13 cellular contexts compared by ENCODE assay signal in the genomic region with DNA sequence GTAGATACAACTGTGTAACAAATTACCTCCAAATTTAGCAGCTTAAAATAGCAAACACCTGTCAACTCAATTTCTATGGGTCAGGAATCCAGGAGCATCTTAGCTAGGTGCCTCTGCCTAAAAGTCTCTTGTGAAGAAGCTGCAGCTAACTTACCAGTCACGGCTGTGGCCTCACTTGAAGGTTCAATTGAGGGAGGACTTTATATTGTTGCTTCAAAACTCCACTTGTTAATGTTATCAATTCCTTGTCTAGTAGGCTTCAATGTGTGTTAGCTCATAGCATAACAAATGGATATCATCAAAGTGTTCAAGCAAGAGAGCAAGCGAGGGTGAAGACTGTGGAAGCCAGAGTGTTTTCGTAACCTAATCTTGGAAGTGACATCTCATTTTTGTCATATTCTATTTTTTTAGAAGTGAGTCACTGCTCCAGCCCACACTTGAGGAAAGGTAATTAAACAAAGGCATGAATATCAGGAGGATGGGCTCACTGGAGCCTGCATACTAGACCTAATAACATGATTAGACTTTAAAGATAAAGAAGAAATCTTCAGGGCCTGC.
DNase-seq lines count a peak whose midpoint lies in the region; ATAC-seq, FAIRE-seq and TF ChIP-seq lines count a peak whose summit lies in the region.
"Had no signal": no experiment of that assay in that cellular context is flagged by ENCODE, and none has a peak within 500 bp of the region (broad histone marks: within the 10 kb centered on the region; RNA-seq: fewer than 3 reads in every experiment).

No MANE protein-coding gene starts in this region.

- H3K27ac ChIP-seq in GM23248: no peak overlapping the region
- no peak overlapping the region for H3K27ac ChIP-seq in K562 (ENCODE audit: extremely low read depth, low read depth, low read length)
- H3K27ac ChIP-seq: A549 had no signal

- no peak for FAIRE-seq in K562 (lab: Jason Lieb, UNC)
- FAIRE-seq: A549 had no signal

- H3K27me3 ChIP-seq in GM23248 (replicated peaks; ENCODE audit: insufficient read depth) (peaks cover 9% of the 10 kb centered on the region; the same call in 1 of the 2 replicates), K562 (ENCODE audit: control insufficient read depth in 2 of 2, insufficient read depth in 2 of 2, low read length in 2 of 2) (no peaks in the 10 kb centered on the region)

- no peak for TF ChIP-seq CTCF in K562 (IDR thresholded peaks at IDR 0.05 in 2 of 3, conservative IDR thresholded peaks at IDR 0.05 in 1 of 3; ENCODE audit: insufficient read depth in 2 of 3, low read depth in 1 of 3, low read length in 3 of 3)

- H2AFZ ChIP-seq in GM23248: no peak overlapping the region
- H2AFZ ChIP-seq in K562 (ENCODE audit: low read depth, low read length): no peak overlapping the region
- H2AFZ ChIP-seq: GM23338 had no signal

- POLR2A ChIA-PET in K562 (lab: Yijun Ruan, JAX): no interaction called here
- POLR2A ChIA-PET in activated CD4-positive, alpha-beta T cell treated with anti-CD3 and anti-CD28 coated beads, Interleukin-2, amount 10 ng/mL, durations not matched to agents 7 days and 5 days (lab: Charles Lee): no interaction called here

- H4K20me1 ChIP-seq in GM23248 (ENCODE audit: insufficient read depth) (no peaks in the 10 kb centered on the region), K562 (replicated peaks; ENCODE audit: control insufficient read depth, insufficient read depth, low read length) (no peaks in the 10 kb centered on the region)

- H3K27ac Mint-ChIP-seq in activated CD4-positive, alpha-beta T cell treated with anti-CD3 and anti-CD28 coated beads, Interleukin-2, amount 10 ng/mL, durations not matched to agents 7 days and 5 days: no peak overlapping the region
- H3K27ac Mint-ChIP-seq: CD14-positive monocyte; CD8-positive, alpha-beta T cell; GM23338 had no signal

- H3K9me3 Mint-ChIP-seq in activated CD4-positive, alpha-beta T cell treated with anti-CD3 and anti-CD28 coated beads, Interleukin-2, amount 10 ng/mL, durations not matched to agents 7 days and 5 days: peaks cover 9% of the 10 kb centered on the region

- 39 to 50% methylated on average over 3 of the region's 3 CpGs for WGBS in GM23248 (ENCODE audit: low coverage in 1 of 2, low lambda C conversion rate in 2 of 2, missing lambda C conversion rate in 2 of 2), 2 experiments
- WGBS in K562 (ENCODE audit: insufficient coverage, low coverage, missing lambda C conversion rate): 23% methylated on average over 3 of the region's 3 CpGs

- intact Hi-C loops in K562 (cut with micrococcal nuclease): no loop called here

- H3K9me2 ChIP-seq in GM23248 (ENCODE audit: insufficient read depth): no peaks in the 10 kb centered on the region

- peaks cover 37% of the 10 kb centered on the region for H3K27me3 Mint-ChIP-seq in activated CD4-positive, alpha-beta T cell treated with anti-CD3 and anti-CD28 coated beads, Interleukin-2, amount 10 ng/mL, durations not matched to agents 7 days and 5 days

- no peak for TF ChIP-seq EP300 in K562 (IDR thresholded peaks at IDR 0.05; ENCODE audit: low read length)

- no peak for ATAC-seq in K562
- no peak for ATAC-seq in HG03432 (IDR thresholded peaks at IDR 0.05; ENCODE audit: unreplicated experiment)
- ATAC-seq: A549; CD8-positive, alpha-beta T cell; GM23338 had no signal

- BruUV-seq in K562 (replicated peaks; lab: Mats Ljungman, UMichigan): no TSS peak

- H3K9me1 ChIP-seq in K562 (ENCODE audit: control insufficient read depth, insufficient read depth, low read length): peaks cover 2% of the 10 kb centered on the region

- no peaks in the 10 kb centered on the region for H3K9me3 ChIP-seq in GM23248 (ENCODE audit: low read depth)
- 0 out of 2 replicates have a peak, but pooled peaks cover 1% of the 10 kb centered on the region for H3K9me3 ChIP-seq in K562 (replicated peaks; ENCODE audit: control insufficient read depth, insufficient read depth, low read depth, low read length)
- H3K9me3 ChIP-seq: Caco-2 had no signal

- H3K9ac ChIP-seq in GM23248 (no peak overlapping the region), K562 (ENCODE audit: insufficient read depth in 1 of 2, low read depth in 2 of 2, low read length in 2 of 2) (no peak overlapping the region)

- no peak for TF ChIP-seq POLR2A in K562 (conservative IDR thresholded peaks at IDR 0.05)

- H3K4me1 Mint-ChIP-seq in activated CD4-positive, alpha-beta T cell treated with anti-CD3 and anti-CD28 coated beads, Interleukin-2, amount 10 ng/mL, durations not matched to agents 7 days and 5 days: no peaks in the 10 kb centered on the region
- H3K4me1 Mint-ChIP-seq: CD14-positive monocyte, GM23338 had no signal

- peaks cover 4% of the 10 kb centered on the region for H3K36me3 Mint-ChIP-seq in activated CD4-positive, alpha-beta T cell treated with anti-CD3 and anti-CD28 coated beads, Interleukin-2, amount 10 ng/mL, durations not matched to agents 7 days and 5 days (ENCODE audit: low read depth)

- DNase-seq in GM23248 (peak; percentile 4), K562 (ENCODE audit: extremely low read depth in 1 of 4, low spot score in 3 of 4) (no peak), myocyte (ENCODE audit: low read depth) (peak; percentile 5), NCI-H774 (lab: John Stamatoyannopoulos, UW) (no peak)
- DNase-seq in activated CD4-positive, alpha-beta T cell treated with anti-CD3 and anti-CD28 coated beads, Interleukin-2, amount 10 ng/mL, durations not matched to agents 7 days and 5 days: no peak
- DNase-seq: Caco-2; CD8-positive, alpha-beta T cell; H7; IMR-90 had no signal

- TF ChIP-seq RAD21 in K562 (CRISPR knock-in tag; conservative IDR thresholded peaks at IDR 0.05 in 1 of 2, IDR thresholded peaks at IDR 0.05 in 1 of 2): no peak

- CTCF ChIA-PET in K562 (lab: Yijun Ruan, JAX; ENCODE audit: low intra/inter-chr PET ratio): no interaction called here
- CTCF ChIA-PET in activated CD4-positive, alpha-beta T cell treated with anti-CD3 and anti-CD28 coated beads, Interleukin-2, amount 10 ng/mL, durations not matched to agents 7 days and 5 days (lab: Charles Lee): interaction anchor here (1.0 kb wide), 2 partner anchors 12 to 18 kb away, joined by 3 to 4 read pairs; no protein-coding TSS in a partner anchor

- in situ Hi-C loops in GM23248 (cut with MboI): no loop called here
- in situ Hi-C loops in K562 (cut with MboI): no loop called here

- H3F3A ChIP-seq in GM23248 (ENCODE audit: insufficient read depth): peaks cover 5% of the 10 kb centered on the region; the same call in 1 of the 2 replicates

- no peak overlapping the region for H3K4me2 ChIP-seq in GM23248 (ENCODE audit: unreplicated experiment)
- no peak overlapping the region for H3K4me2 ChIP-seq in K562 (ENCODE audit: insufficient read depth, low read length)
- H3K4me2 ChIP-seq: A549, GM23338 had no signal

- H3K4me3 ChIP-seq in GM23248: no peak overlapping the region
- no peak overlapping the region for H3K4me3 ChIP-seq in K562
- H3K4me3 ChIP-seq: A549, GM23338 had no signal

- H3K4me1 ChIP-seq in GM23248 (ENCODE audit: insufficient read depth) (no peaks in the 10 kb centered on the region), K562 (replicated peaks in 1 of 2; ENCODE audit: control insufficient read depth in 2 of 2, insufficient read depth in 2 of 2, low read length in 2 of 2) (peaks cover 2 to 12% of the 10 kb centered on the region in 2 experiments; a peak in 4 of 5 replicates)
- H3K4me1 ChIP-seq: A549 had no signal

- H3K36me3 ChIP-seq in GM23248 (ENCODE audit: low read depth) (no peaks in the 10 kb centered on the region), K562 (ENCODE audit: control insufficient read depth, insufficient read depth, low read length) (no peaks in the 10 kb centered on the region)

- no peaks in the 10 kb centered on the region for H3K79me2 ChIP-seq in GM23248 (ENCODE audit: insufficient read depth)
- no peaks in the 10 kb centered on the region for H3K79me2 ChIP-seq in K562 (ENCODE audit: control insufficient read depth, insufficient read depth, low read length)

- no peak overlapping the region for H3K4me3 Mint-ChIP-seq in activated CD4-positive, alpha-beta T cell treated with anti-CD3 and anti-CD28 coated beads, Interleukin-2, amount 10 ng/mL, durations not matched to agents 7 days and 5 days
- H3K4me3 Mint-ChIP-seq: CD14-positive monocyte; CD8-positive, alpha-beta T cell; GM23338 had no signal

TF ChIP-seq in K562, 482 proteins besides CTCF, POLR2A, EP300 and RAD21 (continues in another document):
- TF ChIP-seq JUN (IDR thresholded peaks at IDR 0.05; ENCODE audit: borderline replicate concordance, low read depth, low read length) (0 out of 2 replicates have a peak, but pooled peaks have one; percentile 42), JUN (CRISPR knock-in tag; IDR thresholded peaks at IDR 0.05; ENCODE audit: borderline replicate concordance) (no peak), MCM7 (IDR thresholded peaks at IDR 0.05) (no peak)
- TF ChIP-seq, protein P1, sequence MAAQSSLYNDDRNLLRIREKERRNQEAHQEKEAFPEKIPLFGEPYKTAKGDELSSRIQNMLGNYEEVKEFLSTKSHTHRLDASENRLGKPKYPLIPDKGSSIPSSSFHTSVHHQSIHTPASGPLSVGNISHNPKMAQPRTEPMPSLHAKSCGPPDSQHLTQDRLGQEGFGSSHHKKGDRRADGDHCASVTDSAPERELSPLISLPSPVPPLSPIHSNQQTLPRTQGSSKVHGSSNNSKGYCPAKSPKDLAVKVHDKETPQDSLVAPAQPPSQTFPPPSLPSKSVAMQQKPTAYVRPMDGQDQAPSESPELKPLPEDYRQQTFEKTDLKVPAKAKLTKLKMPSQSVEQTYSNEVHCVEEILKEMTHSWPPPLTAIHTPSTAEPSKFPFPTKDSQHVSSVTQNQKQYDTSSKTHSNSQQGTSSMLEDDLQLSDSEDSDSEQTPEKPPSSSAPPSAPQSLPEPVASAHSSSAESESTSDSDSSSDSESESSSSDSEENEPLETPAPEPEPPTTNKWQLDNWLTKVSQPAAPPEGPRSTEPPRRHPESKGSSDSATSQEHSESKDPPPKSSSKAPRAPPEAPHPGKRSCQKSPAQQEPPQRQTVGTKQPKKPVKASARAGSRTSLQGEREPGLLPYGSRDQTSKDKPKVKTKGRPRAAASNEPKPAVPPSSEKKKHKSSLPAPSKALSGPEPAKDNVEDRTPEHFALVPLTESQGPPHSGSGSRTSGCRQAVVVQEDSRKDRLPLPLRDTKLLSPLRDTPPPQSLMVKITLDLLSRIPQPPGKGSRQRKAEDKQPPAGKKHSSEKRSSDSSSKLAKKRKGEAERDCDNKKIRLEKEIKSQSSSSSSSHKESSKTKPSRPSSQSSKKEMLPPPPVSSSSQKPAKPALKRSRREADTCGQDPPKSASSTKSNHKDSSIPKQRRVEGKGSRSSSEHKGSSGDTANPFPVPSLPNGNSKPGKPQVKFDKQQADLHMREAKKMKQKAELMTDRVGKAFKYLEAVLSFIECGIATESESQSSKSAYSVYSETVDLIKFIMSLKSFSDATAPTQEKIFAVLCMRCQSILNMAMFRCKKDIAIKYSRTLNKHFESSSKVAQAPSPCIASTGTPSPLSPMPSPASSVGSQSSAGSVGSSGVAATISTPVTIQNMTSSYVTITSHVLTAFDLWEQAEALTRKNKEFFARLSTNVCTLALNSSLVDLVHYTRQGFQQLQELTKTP (IDR thresholded peaks at IDR 0.05; ENCODE audit: low read depth in 1 of 2, partially characterized antibody in 2 of 2): no peak

Comparison
In these comparisons a context has a peak if more than half of its experiments do, and no peak if none do; other contexts are left out.
1. DNase-seq: peak in GM23248 (single experiment) and myocyte (single experiment); none in K562 (0 of 4), NCI-H774 (single experiment) and activated CD4-positive, alpha-beta T cell treated with anti-CD3 and anti-CD28 coated beads, Interleukin-2, amount 10 ng/mL, durations not matched to agents 7 days and 5 days (single experiment).